ENCODE assay signal across 8 cellular contexts in genomic region chr14:81710232-81710845, GRCh38.
DNase-seq lines count a peak whose midpoint lies in the region; ATAC-seq and TF ChIP-seq lines count a peak whose summit lies in the region.

No MANE protein-coding gene starts in this region.

- TF ChIP-seq POLR2A in gastroesophageal sphincter (IDR thresholded peaks at IDR 0.05) (no peak), suprapubic skin (IDR thresholded peaks at IDR 0.05) (no peak)

- TF ChIP-seq EP300 in gastroesophageal sphincter (IDR thresholded peaks at IDR 0.05): no peak
- TF ChIP-seq EP300 in suprapubic skin (IDR thresholded peaks at IDR 0.05): no peak

- 46 to 53% methylated on average over 2 of the region's 2 CpGs for WGBS in gastroesophageal sphincter (ENCODE audit: low coverage in 1 of 2), 2 donors
- WGBS in suprapubic skin: 51% methylated on average over 2 of the region's 2 CpGs

- H3K4me3 ChIP-seq in A673 (ENCODE audit: low read depth, low read length, poor library complexity, severe bottlenecking): no peak overlapping the region
- H3K4me3 ChIP-seq in gastroesophageal sphincter: no peak overlapping the region
- H3K4me3 ChIP-seq in suprapubic skin: no peak overlapping the region

- peak; percentile 74 for TF ChIP-seq CTCF in A673 (conservative IDR thresholded peaks at IDR 0.05; ENCODE audit: low read depth, low read length)
- peak; percentile 42; the same call in 1 of the 2 replicates for TF ChIP-seq CTCF in GM12874 (IDR thresholded peaks at IDR 0.05; ENCODE audit: insufficient read depth, low read depth, low read length)
- TF ChIP-seq CTCF in gastroesophageal sphincter (IDR thresholded peaks at IDR 0.05): peak; percentile 34 to 60 (median 48)
- peak in 1 of 2 donors; percentile 40 for TF ChIP-seq CTCF in suprapubic skin (IDR thresholded peaks at IDR 0.05)

- POLR2A ChIA-PET in A673 (lab: Charles Lee; ENCODE audit: low non-redundant PET): no interaction called here

- no peak for ATAC-seq in gastroesophageal sphincter
- no peak for ATAC-seq in stimulated activated naive CD8-positive, alpha-beta T cell treated with anti-CD3 and anti-CD28 coated beads, Interleukin-15, Interleukin-2, amounts not matched to agents 100 U/mL and 50 U/mL, for 24 hours
- no peak for ATAC-seq in GM18498 (IDR thresholded peaks at IDR 0.05; ENCODE audit: unreplicated experiment)

- no peaks in the 10 kb centered on the region for H3K4me1 ChIP-seq in A673 (ENCODE audit: insufficient read depth, low read length, poor library complexity, severe bottlenecking)
- no peaks in the 10 kb centered on the region for H3K4me1 ChIP-seq in gastroesophageal sphincter
- no peaks in the 10 kb centered on the region for H3K4me1 ChIP-seq in suprapubic skin

- DNase-seq in A673 (ENCODE audit: low spot score) (peak; percentile 61), LHCN-M2 (ENCODE audit: low read depth) (peak; percentile 3), SHP77 treated with DMSO at 0.1 percent for 48 hours (lab: John Stamatoyannopoulos, UW) (peak; percentile 3), suprapubic skin (ENCODE audit: low spot score in 2 of 2) (no peak)
- DNase-seq in stimulated activated naive CD8-positive, alpha-beta T cell treated with anti-CD3 and anti-CD28 coated beads, Interleukin-15, Interleukin-2, amounts not matched to agents 100 U/mL and 50 U/mL, for 24 hours: peak; percentile 3

- CTCF ChIA-PET in A673 (lab: Charles Lee): no interaction called here

- no peak overlapping the region for H3K27ac ChIP-seq in A673 (ENCODE audit: low read depth, low read length, poor library complexity, severe bottlenecking)
- no peak overlapping the region for H3K27ac ChIP-seq in gastroesophageal sphincter
- no peak overlapping the region for H3K27ac ChIP-seq in suprapubic skin

- H3K36me3 ChIP-seq in A673 (ENCODE audit: insufficient read depth, low read length, poor library complexity, severe bottlenecking) (no peaks in the 10 kb centered on the region), gastroesophageal sphincter (no peaks in the 10 kb centered on the region), suprapubic skin (no peaks in the 10 kb centered on the region)

- H3K9me3 ChIP-seq in A673 (ENCODE audit: low read depth, low read length, poor library complexity, severe bottlenecking) (no peaks in the 10 kb centered on the region), gastroesophageal sphincter (no peaks in the 10 kb centered on the region), suprapubic skin (no peaks in the 10 kb centered on the region)

- intact Hi-C loops in A673 (cut with micrococcal nuclease; ENCODE audit: unreplicated experiment): loop anchor here (5.0 kb wide), 1 partner anchor 277 kb away; no protein-coding TSS in a partner anchor

- BruUV-seq in A673 (replicated peaks; lab: Mats Ljungman, UMichigan): no TSS peak

- no peaks in the 10 kb centered on the region for H3K27me3 ChIP-seq in A673 (replicated peaks; ENCODE audit: insufficient read depth, low read depth, low read length, poor library complexity)
- no peaks in the 10 kb centered on the region for H3K27me3 ChIP-seq in gastroesophageal sphincter
- no peaks in the 10 kb centered on the region for H3K27me3 ChIP-seq in suprapubic skin

Comparison
In these comparisons a context has a peak if more than half of its experiments do, and no peak if none do; other contexts are left out.
1. DNase-seq: peak in A673 (single experiment), LHCN-M2 (single experiment), SHP77 treated with DMSO at 0.1 percent for 48 hours (single experiment) and stimulated activated naive CD8-positive, alpha-beta T cell treated with anti-CD3 and anti-CD28 coated beads, Interleukin-15, Interleukin-2, amounts not matched to agents 100 U/mL and 50 U/mL, for 24 hours (single experiment); none in suprapubic skin (0 of 2).